In genomic region chr7:149459201-149459539, GRCh38 we compare ENCODE assay signal across 9 cellular contexts. TPM values are rescaled to one million over a fixed set of nuclear protein-coding genes. Genes with fewer than 3 reads are reported as not detected.
DNase-seq lines count a peak whose midpoint lies in the region; ATAC-seq and TF ChIP-seq lines count a peak whose summit lies in the region.
"Had no signal": no experiment of that assay in that cellular context is flagged by ENCODE, and none has a peak within 500 bp of the region (broad histone marks: within the 10 kb centered on the region; RNA-seq: fewer than 3 reads in every experiment).

No MANE protein-coding gene starts in this region.

- peaks cover 18% of the 10 kb centered on the region for H3K4me1 Mint-ChIP-seq in activated CD4-positive, alpha-beta memory T cell treated with anti-CD3 and anti-CD28 coated beads, Interleukin-2, amount 10 ng/mL, durations not matched to agents 7 days and 5 days
- peaks cover 26% of the 10 kb centered on the region for H3K4me1 Mint-ChIP-seq in stimulated activated effector memory CD8-positive, alpha-beta T cell treated with anti-CD3 and anti-CD28 coated beads, Interleukin-12 subunit alpha, Interleukin-12 subunit beta, amount 100 ng/mL, for 72 hours

- H3K9me3 ChIP-seq in iPS-18c (ENCODE audit: control insufficient read depth, insufficient read depth, low read length) = no peaks in the 10 kb centered on the region

- DNase-seq in DMS 273 (lab: John Stamatoyannopoulos, UW; ENCODE audit: unreplicated experiment) (peak; percentile 68), DMS 273 treated with DMSO at 0.1 percent for 48 hours (lab: John Stamatoyannopoulos, UW) (no peak), NCI-H774 (lab: John Stamatoyannopoulos, UW) (no peak), NCI-H2227 treated with DMSO at 0.1 percent for 48 hours (lab: John Stamatoyannopoulos, UW) (no peak), GM10266 (ENCODE audit: extremely low spot score) (no peak)
- DNase-seq in activated CD4-positive, alpha-beta memory T cell treated with anti-CD3 and anti-CD28 coated beads, Interleukin-2, amount 10 ng/mL, durations not matched to agents 7 days and 5 days = no peak
- DNase-seq in stimulated activated effector memory CD8-positive, alpha-beta T cell treated with anti-CD3 and anti-CD28 coated beads, Interleukin-12 subunit alpha, Interleukin-12 subunit beta, amount 100 ng/mL, for 72 hours (ENCODE audit: low spot score in 2 of 2) = no peak
- DNase-seq: activated CD8-positive, alpha-beta memory T cell treated with anti-CD3 and anti-CD28 coated beads, Interleukin-2, amount 50 U/mL, for 4 hours had no signal

- peak overlapping the region; percentile 58 for H3K4me3 ChIP-seq in iPS-18c (ENCODE audit: insufficient read depth, low read depth, low read length)

- H3K36me3 Mint-ChIP-seq in activated CD4-positive, alpha-beta memory T cell treated with anti-CD3 and anti-CD28 coated beads, Interleukin-2, amount 10 ng/mL, durations not matched to agents 7 days and 5 days (ENCODE audit: low read depth) = peaks cover 7% of the 10 kb centered on the region
- H3K36me3 Mint-ChIP-seq in stimulated activated effector memory CD8-positive, alpha-beta T cell treated with anti-CD3 and anti-CD28 coated beads, Interleukin-12 subunit alpha, Interleukin-12 subunit beta, amount 100 ng/mL, for 72 hours = peaks cover 25% of the 10 kb centered on the region

- CTCF ChIA-PET in activated CD4-positive, alpha-beta memory T cell treated with anti-CD3 and anti-CD28 coated beads, Interleukin-2, amount 10 ng/mL, durations not matched to agents 7 days and 5 days (lab: Charles Lee) = interaction anchor here (0.8 to 1.8 kb wide), 5 partner anchors 23 to 375 kb away, joined by 3 to 7 read pairs (median 4); no protein-coding TSS in a partner anchor

- no peak for TF ChIP-seq CTCF in GM10266 (IDR thresholded peaks at IDR 0.05; ENCODE audit: control insufficient read depth, insufficient read depth, low read depth, missing control alignments)

- no peaks in the 10 kb centered on the region for H3K9me3 Mint-ChIP-seq in activated CD4-positive, alpha-beta memory T cell treated with anti-CD3 and anti-CD28 coated beads, Interleukin-2, amount 10 ng/mL, durations not matched to agents 7 days and 5 days
- no peaks in the 10 kb centered on the region for H3K9me3 Mint-ChIP-seq in stimulated activated effector memory CD8-positive, alpha-beta T cell treated with anti-CD3 and anti-CD28 coated beads, Interleukin-12 subunit alpha, Interleukin-12 subunit beta, amount 100 ng/mL, for 72 hours

- peak overlapping the region; percentile 70 for H3K4me3 Mint-ChIP-seq in activated CD4-positive, alpha-beta memory T cell treated with anti-CD3 and anti-CD28 coated beads, Interleukin-2, amount 10 ng/mL, durations not matched to agents 7 days and 5 days
- peak overlapping the region; percentile 39 for H3K4me3 Mint-ChIP-seq in stimulated activated effector memory CD8-positive, alpha-beta T cell treated with anti-CD3 and anti-CD28 coated beads, Interleukin-12 subunit alpha, Interleukin-12 subunit beta, amount 100 ng/mL, for 72 hours

- POLR2A ChIA-PET in activated CD4-positive, alpha-beta memory T cell treated with anti-CD3 and anti-CD28 coated beads, Interleukin-2, amount 10 ng/mL, durations not matched to agents 7 days and 5 days (lab: Charles Lee) = interaction anchor here (0.7 to 3.0 kb wide), 4 partner anchors 21 to 312 kb away, joined by 4 to 8 read pairs (median 4); partner anchors contain the start of gene ZNF398

- ATAC-seq in stimulated activated effector memory CD8-positive, alpha-beta T cell treated with anti-CD3 and anti-CD28 coated beads, Interleukin-12 subunit alpha, Interleukin-12 subunit beta, amount 100 ng/mL, for 72 hours = no peak

- no peak overlapping the region for H3K27ac Mint-ChIP-seq in activated CD4-positive, alpha-beta memory T cell treated with anti-CD3 and anti-CD28 coated beads, Interleukin-2, amount 10 ng/mL, durations not matched to agents 7 days and 5 days
- H3K27ac Mint-ChIP-seq in stimulated activated effector memory CD8-positive, alpha-beta T cell treated with anti-CD3 and anti-CD28 coated beads, Interleukin-12 subunit alpha, Interleukin-12 subunit beta, amount 100 ng/mL, for 72 hours = no peak overlapping the region

- H3K27me3 Mint-ChIP-seq in activated CD4-positive, alpha-beta memory T cell treated with anti-CD3 and anti-CD28 coated beads, Interleukin-2, amount 10 ng/mL, durations not matched to agents 7 days and 5 days = peaks cover 14% of the 10 kb centered on the region

RNA-seq across cellular contexts. Expression of gene ZNF777, which starts 1.7 kb away (rescaled TPM):
- total RNA-seq in activated CD4-positive, alpha-beta memory T cell treated with anti-CD3 and anti-CD28 coated beads, Interleukin-2, amount 10 ng/mL, durations not matched to agents 7 days and 5 days = 10 to 100 TPM; 11.7 to 11.8 TPM

RNA-seq across cellular contexts. Expression of gene ZNF746, which starts 38.4 kb away (rescaled TPM):
- 10 to 100 TPM; 18.5 to 19.8 TPM for total RNA-seq in activated CD4-positive, alpha-beta memory T cell treated with anti-CD3 and anti-CD28 coated beads, Interleukin-2, amount 10 ng/mL, durations not matched to agents 7 days and 5 days
